ENCODE assay signal across 10 cellular contexts in genomic region chr14:33916663-33917565, GRCh38. TPM values are rescaled to one million over a fixed set of nuclear protein-coding genes. Genes with fewer than 3 reads are reported as not detected.
A peak's percentile ranks its signal among the peaks of the same experiment; 100 is the strongest.
DNase-seq lines count a peak whose midpoint lies in the region; ATAC-seq and TF ChIP-seq lines count a peak whose summit lies in the region.
"Had no signal": no experiment of that assay in that cellular context is flagged by ENCODE, and none has a peak within 500 bp of the region (broad histone marks: within the 10 kb centered on the region; RNA-seq: fewer than 3 reads in every experiment).

No MANE protein-coding gene starts in this region.

- H3K4me1 ChIP-seq in HCT116 (ENCODE audit: control insufficient read depth in 1 of 2, insufficient read depth in 2 of 2, low read length in 2 of 2) (peaks cover 10 to 27% of the 10 kb centered on the region in 2 experiments), heart left ventricle (peaks cover 5 to 35% (median 24%) of the 10 kb centered on the region in 12 donors), skeletal muscle tissue (ENCODE audit: control insufficient read depth in 3 of 3, insufficient read depth in 3 of 3, low read length in 3 of 3) (peaks cover 2 to 15% (median 10%) of the 10 kb centered on the region in 3 donors)

- ATAC-seq in HCT116 (no peak), heart left ventricle (peak; percentile 56 to 81 (median 77)), HG02970 (IDR thresholded peaks at IDR 0.05; ENCODE audit: low FRiP score, unreplicated experiment) (no peak)
- no peak for ATAC-seq in activated T-helper 17 cell treated with anti-CD3 and anti-CD28 coated beads, Interleukin-2, amount 50 U/mL, for 72 hours (replicated peaks)
- no peak for ATAC-seq in activated T-cell treated with anti-CD3 and anti-CD28 coated beads, Interleukin-2, amount 50 U/mL, for 72 hours (replicated peaks in 1 of 2)

- H3K36me3 Mint-ChIP-seq in activated T-helper 17 cell treated with anti-CD3 and anti-CD28 coated beads, Interleukin-2, amount 50 U/mL, for 72 hours (ENCODE audit: low read depth) = peaks cover 2% of the 10 kb centered on the region
- no peaks in the 10 kb centered on the region for H3K36me3 Mint-ChIP-seq in activated T-cell treated with anti-CD3 and anti-CD28 coated beads, Interleukin-2, amount 50 U/mL, for 72 hours (ENCODE audit: insufficient read depth in 2 of 2)
- H3K36me3 Mint-ChIP-seq: immature natural killer cell had no signal

- no peaks in the 10 kb centered on the region for H3K9me3 Mint-ChIP-seq in activated T-helper 17 cell treated with anti-CD3 and anti-CD28 coated beads, Interleukin-2, amount 50 U/mL, for 72 hours
- no peaks in the 10 kb centered on the region for H3K9me3 Mint-ChIP-seq in activated T-cell treated with anti-CD3 and anti-CD28 coated beads, Interleukin-2, amount 50 U/mL, for 72 hours
- H3K9me3 Mint-ChIP-seq: stimulated activated naive CD8-positive, alpha-beta T cell treated with anti-CD3 and anti-CD28 coated beads, Interleukin-15, Interleukin-2, amounts not matched to agents 100 ng/mL and 50 ng/mL, for 24 hours had no signal

- H3K79me2 ChIP-seq in HCT116 (ENCODE audit: insufficient read depth, low read length) = no peaks in the 10 kb centered on the region

- H3K36me3 ChIP-seq in HCT116 (ENCODE audit: control insufficient read depth in 1 of 2, insufficient read depth in 2 of 2, low read length in 2 of 2) (no peaks in the 10 kb centered on the region), heart left ventricle (peaks cover 0 to 6% (median 0%) of the 10 kb centered on the region in 9 donors), skeletal muscle tissue (ENCODE audit: control insufficient read depth in 3 of 3, insufficient read depth in 3 of 3, low read length in 3 of 3) (no peaks in the 10 kb centered on the region)

- H3K27me3 Mint-ChIP-seq in activated T-helper 17 cell treated with anti-CD3 and anti-CD28 coated beads, Interleukin-2, amount 50 U/mL, for 72 hours = no peaks in the 10 kb centered on the region
- H3K27me3 Mint-ChIP-seq in activated T-cell treated with anti-CD3 and anti-CD28 coated beads, Interleukin-2, amount 50 U/mL, for 72 hours (ENCODE audit: low read depth) = no peaks in the 10 kb centered on the region
- H3K27me3 Mint-ChIP-seq: stimulated activated naive CD8-positive, alpha-beta T cell treated with anti-CD3 and anti-CD28 coated beads, Interleukin-15, Interleukin-2, amounts not matched to agents 100 ng/mL and 50 ng/mL, for 24 hours had no signal

- H3K27me3 ChIP-seq in HCT116 (ENCODE audit: insufficient read depth, low read length) (no peaks in the 10 kb centered on the region), heart left ventricle (no peaks in the 10 kb centered on the region), skeletal muscle tissue (ENCODE audit: control insufficient read depth in 3 of 3, insufficient read depth in 3 of 3, low read length in 3 of 3) (no peaks in the 10 kb centered on the region)

- H3K27ac ChIP-seq in HCT116 (ENCODE audit: low read depth, low read length) = no peak overlapping the region
- peak overlapping the region in 10 of 12 donors; percentile 14 to 56 (median 46) for H3K27ac ChIP-seq in heart left ventricle
- H3K27ac ChIP-seq in skeletal muscle tissue (ENCODE audit: low read depth, low read length) = peak overlapping the region; percentile 7

- DNase-seq in HCT116 (ENCODE audit: low read depth, low spot score) (no peak), heart left ventricle (peak in 1 of 5 donors; percentile 42), NCI-H2196 (lab: John Stamatoyannopoulos, UW; ENCODE audit: unreplicated experiment) (no peak)
- DNase-seq in activated T-cell treated with anti-CD3 and anti-CD28 coated beads, Interleukin-2, amount 50 U/mL, for 72 hours = no peak
- DNase-seq in activated naive CD4-positive, alpha-beta T cell (lab: John Stamatoyannopoulos, UW) = no peak
- DNase-seq: immature natural killer cell had no signal

- H3K9me3 ChIP-seq in HCT116 (ENCODE audit: control insufficient read depth in 1 of 2, insufficient read depth in 1 of 2, low read depth in 1 of 2, low read length in 2 of 2) (no peaks in the 10 kb centered on the region), heart left ventricle (no peaks in the 10 kb centered on the region), skeletal muscle tissue (ENCODE audit: control insufficient read depth in 3 of 3, low read length in 3 of 3) (no peaks in the 10 kb centered on the region)

- CTCF ChIA-PET in HCT116 (lab: Charles Lee) = no interaction called here

- H3K4me3 ChIP-seq in HCT116 (replicated peaks in 1 of 2; ENCODE audit: low read depth in 1 of 2, low read length in 2 of 2) (no peak overlapping the region), heart left ventricle (no peak overlapping the region), skeletal muscle tissue (ENCODE audit: low read length in 3 of 3) (no peak overlapping the region)

- RAD21 ChIA-PET in HCT116 (lab: Charles Lee; ENCODE audit: low non-redundant PET in 1 of 2, low total read pairs in 2 of 2, uncharacterized antibody in 2 of 2, unreplicated experiment in 2 of 2) = no interaction called here

- H3K27ac Mint-ChIP-seq in activated T-helper 17 cell treated with anti-CD3 and anti-CD28 coated beads, Interleukin-2, amount 50 U/mL, for 72 hours = peak overlapping the region; percentile 34
- H3K27ac Mint-ChIP-seq in activated T-cell treated with anti-CD3 and anti-CD28 coated beads, Interleukin-2, amount 50 U/mL, for 72 hours = no peak overlapping the region
- H3K27ac Mint-ChIP-seq: immature natural killer cell; stimulated activated naive CD8-positive, alpha-beta T cell treated with anti-CD3 and anti-CD28 coated beads, Interleukin-15, Interleukin-2, amounts not matched to agents 100 ng/mL and 50 ng/mL, for 24 hours had no signal

- H4K20me1 ChIP-seq in HCT116 (ENCODE audit: insufficient read depth) = no peaks in the 10 kb centered on the region

- intact Hi-C loops in HCT116 (cut with micrococcal nuclease) (no loop called here), heart left ventricle (cut with DNase I) (no loop called here)

- H3K9ac ChIP-seq in HCT116 (ENCODE audit: low read length) (no peak overlapping the region), skeletal muscle tissue (ENCODE audit: low read depth in 1 of 3, low read length in 3 of 3) (peak overlapping the region in 1 of 3 donors; percentile 2)

- POLR2A ChIA-PET in HCT116 (lab: Charles Lee) = interaction anchor here (0.7 kb wide), 1 partner anchor 22 kb away, joined by 3 read pairs; no protein-coding TSS in a partner anchor

- 27 to 29% (median 28%) methylated on average over 5 of the region's 5 CpGs for WGBS in heart left ventricle, 4 donors

- H3K4me2 ChIP-seq in HCT116 (ENCODE audit: low read length) = peak overlapping the region; percentile 29

- BruUV-seq in HCT116 (replicated peaks; lab: Mats Ljungman, UMichigan) = no TSS peak

- H3K4me1 Mint-ChIP-seq in activated T-helper 17 cell treated with anti-CD3 and anti-CD28 coated beads, Interleukin-2, amount 50 U/mL, for 72 hours = no peaks in the 10 kb centered on the region
- H3K4me1 Mint-ChIP-seq in activated T-cell treated with anti-CD3 and anti-CD28 coated beads, Interleukin-2, amount 50 U/mL, for 72 hours (ENCODE audit: low read depth) = no peaks in the 10 kb centered on the region
- H3K4me1 Mint-ChIP-seq: immature natural killer cell had no signal

- TF ChIP-seq POLR2A in HCT116 (IDR thresholded peaks at IDR 0.05; ENCODE audit: borderline replicate concordance, extremely low read depth, insufficient read depth, insufficient read length) = no peak
- TF ChIP-seq POLR2A in heart left ventricle (IDR thresholded peaks at IDR 0.05) = no peak

- TF ChIP-seq CTCF in HCT116 (IDR thresholded peaks at IDR 0.05 in 2 of 3, conservative IDR thresholded peaks at IDR 0.05 in 1 of 3; ENCODE audit: borderline replicate concordance in 1 of 3, insufficient read depth in 1 of 3, low read depth in 2 of 3, low read length in 2 of 3) (no peak), heart left ventricle (IDR thresholded peaks at IDR 0.05) (no peak)

- no peak overlapping the region for H3K4me3 Mint-ChIP-seq in activated T-helper 17 cell treated with anti-CD3 and anti-CD28 coated beads, Interleukin-2, amount 50 U/mL, for 72 hours
- H3K4me3 Mint-ChIP-seq in activated T-cell treated with anti-CD3 and anti-CD28 coated beads, Interleukin-2, amount 50 U/mL, for 72 hours = no peak overlapping the region
- H3K4me3 Mint-ChIP-seq: immature natural killer cell; stimulated activated naive CD8-positive, alpha-beta T cell treated with anti-CD3 and anti-CD28 coated beads, Interleukin-15, Interleukin-2, amounts not matched to agents 100 ng/mL and 50 ng/mL, for 24 hours had no signal

- no peaks in the 10 kb centered on the region for H3K9me2 ChIP-seq in HCT116 (ENCODE audit: insufficient read depth)

- no peak overlapping the region for H2AFZ ChIP-seq in HCT116 (ENCODE audit: low read depth, low read length, poor library complexity, severe bottlenecking)

- no peak; the same call in 1 of the 2 replicates for TF ChIP-seq RAD21 in HCT116 (IDR thresholded peaks at IDR 0.05; ENCODE audit: low read depth)

TF ChIP-seq in HCT116, 20 proteins besides CTCF, POLR2A, EP300 and RAD21 (continues in another document):
- TF ChIP-seq SIN3A (IDR thresholded peaks at IDR 0.05; ENCODE audit: low read depth) (no peak), SP1 (IDR thresholded peaks at IDR 0.05; ENCODE audit: low read depth) (no peak), SRF (IDR thresholded peaks at IDR 0.05; ENCODE audit: low read depth) (no peak), CEBPB (IDR thresholded peaks at IDR 0.05; ENCODE audit: low read depth) (no peak), ZNF274 (IDR thresholded peaks at IDR 0.05; ENCODE audit: low read depth, low read length) (no peak)
- TF ChIP-seq, protein P1, sequence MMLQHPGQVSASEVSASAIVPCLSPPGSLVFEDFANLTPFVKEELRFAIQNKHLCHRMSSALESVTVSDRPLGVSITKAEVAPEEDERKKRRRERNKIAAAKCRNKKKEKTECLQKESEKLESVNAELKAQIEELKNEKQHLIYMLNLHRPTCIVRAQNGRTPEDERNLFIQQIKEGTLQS (IDR thresholded peaks at IDR 0.05) = no peak

RNA-seq across cellular contexts. Expression of gene EGLN3, which starts 34.0 kb away (rescaled TPM):
- total RNA-seq in HCT116 (2021; ENCODE audit: unreplicated experiment) (13.6 TPM), heart left ventricle (100 to 1,000 TPM in 6 of 9 donors, 10 to 100 TPM in 3; 46.5 to 221 (median 138) TPM), skeletal muscle tissue (60.0 TPM)
- 15.2 and 17.9 TPM in 2 replicates for polyA plus RNA-seq in HCT116 (2012)
- 10 to 100 TPM; 22.7 to 61.4 TPM for total RNA-seq in activated T-helper 17 cell treated with anti-CD3 and anti-CD28 coated beads, Interleukin-2, amount 50 U/mL, for 72 hours
- polyA plus RNA-seq in heart left ventricle = 100 to 1,000 TPM in 1 of 2 donors, 10 to 100 TPM in 1; 69.8 to 308 TPM
- 1 to 10 TPM; 2.6 to 8.2 TPM for total RNA-seq in activated T-cell treated with anti-CD3 and anti-CD28 coated beads, Interleukin-2, amount 50 U/mL, for 72 hours

Comparison
In these comparisons a context has a peak if more than half of its experiments do, and no peak if none do; other contexts are left out.
1. ATAC-seq: peak in heart left ventricle (4 of 4); none in HCT116 (single experiment), activated T-helper 17 cell treated with anti-CD3 and anti-CD28 coated beads, Interleukin-2, amount 50 U/mL, for 72 hours (single experiment), activated T-cell treated with anti-CD3 and anti-CD28 coated beads, Interleukin-2, amount 50 U/mL, for 72 hours (0 of 2) and HG02970 (single experiment).